In the genomic region with DNA sequence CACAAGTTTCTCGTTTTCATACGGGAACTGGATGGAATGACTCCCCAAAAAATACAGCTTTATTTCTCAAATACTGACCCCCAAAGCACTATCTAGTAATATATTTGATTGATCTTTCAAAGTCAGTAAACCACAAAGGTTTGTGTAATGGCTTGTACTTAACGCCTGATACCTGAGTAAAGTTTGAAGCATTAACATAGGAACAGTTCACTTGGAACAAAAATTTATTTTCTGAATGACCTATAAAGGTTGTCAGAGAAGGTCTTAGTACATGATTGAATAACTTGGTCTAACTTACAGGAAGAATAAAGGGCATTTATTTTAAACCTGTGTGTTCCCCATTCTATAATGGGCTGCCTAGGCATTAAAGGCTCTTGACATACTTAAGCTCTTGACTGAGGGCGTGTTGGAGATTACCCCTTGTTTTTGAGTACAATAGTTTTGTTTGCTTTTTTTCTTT, we compare ENCODE assay signal across 9 cellular contexts. TPM values are rescaled to one million over a fixed set of nuclear protein-coding genes. Genes with fewer than 3 reads are reported as not detected.
DNase-seq lines count a peak whose midpoint lies in the region; ATAC-seq, FAIRE-seq and TF ChIP-seq lines count a peak whose summit lies in the region.
"Had no signal": no experiment of that assay in that cellular context is flagged by ENCODE, and none has a peak within 500 bp of the region (broad histone marks: within the 10 kb centered on the region; RNA-seq: fewer than 3 reads in every experiment).

No MANE protein-coding gene starts in this region.

- H3K36me3 Mint-ChIP-seq in astrocyte (ENCODE audit: low read depth, unreplicated experiment) = no peaks in the 10 kb centered on the region

- peak overlapping the region; percentile 98 for H3K4me2 ChIP-seq in astrocyte (ENCODE audit: low read length)

- intact Hi-C loops in tibial artery (cut with DNase I; ENCODE audit: low total_unique reads) = no loop called here

- no peaks in the 10 kb centered on the region for H3K27me3 Mint-ChIP-seq in astrocyte (ENCODE audit: low read depth, unreplicated experiment)
- H3K27me3 Mint-ChIP-seq: naive B cell had no signal

- peaks cover 4% of the 10 kb centered on the region for H3K4me1 Mint-ChIP-seq in astrocyte (ENCODE audit: low read depth, unreplicated experiment)

- no peaks in the 10 kb centered on the region for H3K36me3 ChIP-seq in astrocyte (ENCODE audit: insufficient read depth, low read length)
- no peaks in the 10 kb centered on the region for H3K36me3 ChIP-seq in tibial artery

- H3K4me3 ChIP-seq in astrocyte (ENCODE audit: insufficient read depth, low read depth, low read length) (peak overlapping the region; percentile 91), tibial artery (peak overlapping the region; percentile 77 to 85)

- no peak overlapping the region for H3K4me3 Mint-ChIP-seq in astrocyte (ENCODE audit: unreplicated experiment)

- H3K9me3 Mint-ChIP-seq in astrocyte (ENCODE audit: unreplicated experiment) = no peaks in the 10 kb centered on the region

- TF ChIP-seq CTCF in astrocyte (IDR thresholded peaks at IDR 0.05; ENCODE audit: insufficient read depth, low read depth, low read length) (no peak), tibial artery (IDR thresholded peaks at IDR 0.05) (no peak)

- no peak for ATAC-seq in GM18907 (IDR thresholded peaks at IDR 0.05; ENCODE audit: unreplicated experiment)

- no peaks in the 10 kb centered on the region for H3K9me3 ChIP-seq in astrocyte (ENCODE audit: insufficient read depth, low read depth, low read length)
- H3K9me3 ChIP-seq in tibial artery = no peaks in the 10 kb centered on the region

- H3K27ac ChIP-seq in astrocyte (ENCODE audit: low read depth, low read length) = peak overlapping the region; percentile 87
- peak overlapping the region; percentile 93 for H3K27ac ChIP-seq in layer of hippocampus (ENCODE audit: low read depth, low read length)
- peak overlapping the region; percentile 71 to 84 for H3K27ac ChIP-seq in tibial artery

- DNase-seq in NCI-H748 (lab: John Stamatoyannopoulos, UW; ENCODE audit: unreplicated experiment) (peak; percentile 29), NCI-H748 treated with DMSO at 0.1 percent for 48 hours (lab: John Stamatoyannopoulos, UW) (no peak), astrocyte (ENCODE audit: low read depth) (peak; percentile 2), tibial artery (no peak), LoVo (ENCODE audit: low spot score) (no peak), NCI-H510A (lab: John Stamatoyannopoulos, UW) (no peak)

- peak overlapping the region; percentile 0 for H3K27ac Mint-ChIP-seq in astrocyte (ENCODE audit: unreplicated experiment)

- FAIRE-seq in astrocyte (lab: Jason Lieb, UNC) = no peak

- peak overlapping the region; percentile 91 for H3K9ac ChIP-seq in astrocyte (ENCODE audit: low read length)

- peaks cover 7% of the 10 kb centered on the region for H3K4me1 ChIP-seq in astrocyte (ENCODE audit: insufficient read depth, low read length)
- H3K4me1 ChIP-seq in tibial artery = peaks cover 0 to 15% (median 6%) of the 10 kb centered on the region in 4 donors

- H3K27me3 ChIP-seq in astrocyte (ENCODE audit: insufficient read depth, low read length) (no peaks in the 10 kb centered on the region), layer of hippocampus (ENCODE audit: control insufficient read depth, insufficient read depth, low read length) (no peaks in the 10 kb centered on the region), tibial artery (peaks cover 0 to 5% of the 10 kb centered on the region in 2 donors)

- peak overlapping the region; percentile 93 for H2AFZ ChIP-seq in astrocyte (ENCODE audit: low read depth, low read length)

- peaks cover 11% of the 10 kb centered on the region for H3K79me2 ChIP-seq in astrocyte (ENCODE audit: insufficient read depth, low read length)

- no peaks in the 10 kb centered on the region for H4K20me1 ChIP-seq in astrocyte (ENCODE audit: insufficient read depth, low read length)

RNA-seq across cellular contexts. Expression of gene PCDH9, which starts 1.4 kb away (rescaled TPM):
- total RNA-seq in astrocyte = 10.3 and 10.4 TPM in 2 replicates

Comparison
In these comparisons a context has a peak if more than half of its experiments do, and no peak if none do; other contexts are left out.
1. DNase-seq: peak in NCI-H748 (single experiment) and astrocyte (single experiment); none in NCI-H748 treated with DMSO at 0.1 percent for 48 hours (single experiment), tibial artery (0 of 2), LoVo (single experiment) and NCI-H510A (single experiment).
2. Peak in every context shown above with its lines, with median percentiles within 50 percentile points of each other: H3K27ac ChIP-seq.